Comparison of ENCODE assay signal across 1 cellular context in genomic region chr4:3702551-3703221, GRCh38.
TF ChIP-seq lines count a peak whose summit lies in the region.

No MANE protein-coding gene starts in this region.

TF ChIP-seq in H1, 55 proteins besides CTCF, POLR2A, EP300 and RAD21 (continued from another document):
- no peak for TF ChIP-seq BRCA1 (IDR thresholded peaks at IDR 0.05; ENCODE audit: low read depth, low read length)
- TF ChIP-seq BACH1 (IDR thresholded peaks at IDR 0.05; ENCODE audit: low read length), result no peak
- no peak for TF ChIP-seq CHD1 (IDR thresholded peaks at IDR 0.05; ENCODE audit: low read depth, low read length)
